In genomic region chr14:105437723-105438500, GRCh38 we compare ENCODE assay signal across 1 cellular context.
TF ChIP-seq lines count a peak whose summit lies in the region.

No MANE protein-coding gene starts in this region.

TF ChIP-seq in GM12878, 131 proteins besides CTCF, POLR2A, EP300 and RAD21:
- TF ChIP-seq BCL11A (IDR thresholded peaks at IDR 0.05; ENCODE audit: low read depth, low read length) (no peak), USF1 (IDR thresholded peaks at IDR 0.05; ENCODE audit: borderline replicate concordance, extremely low read length, insufficient read depth, low read depth, low read length) (no peak), GATAD2B (conservative IDR thresholded peaks at IDR 0.05; ENCODE audit: low read depth) (no peak), EZH2 (IDR thresholded peaks at IDR 0.05; ENCODE audit: borderline replicate concordance, control insufficient read depth, low read depth, low read length) (no peak), NFIC (IDR thresholded peaks at IDR 0.05; ENCODE audit: low read depth, low read length) (no peak), IRF4 (IDR thresholded peaks at IDR 0.05; ENCODE audit: low read depth, low read length) (no peak), PAX5 (IDR thresholded peaks at IDR 0.05; ENCODE audit: borderline replicate concordance, low read depth, low read length) (no peak), RUNX3 (IDR thresholded peaks at IDR 0.05; ENCODE audit: low read length) (no peak), MEF2B (IDR thresholded peaks at IDR 0.05; ENCODE audit: partially characterized antibody, poor library complexity, severe bottlenecking) (no peak), ZBTB33 (IDR thresholded peaks at IDR 0.05) (no peak), SUZ12 (IDR thresholded peaks at IDR 0.05; ENCODE audit: unreplicated experiment) (no peak), PAX8 (IDR thresholded peaks at IDR 0.05) (no peak), ZBTB4 (CRISPR knock-in tag; IDR thresholded peaks at IDR 0.05) (no peak), JUND (IDR thresholded peaks at IDR 0.05; ENCODE audit: low read depth, low read length) (no peak)
TF ChIP-seq in GM12878: peak in this region for 0.
